In the genomic region with DNA sequence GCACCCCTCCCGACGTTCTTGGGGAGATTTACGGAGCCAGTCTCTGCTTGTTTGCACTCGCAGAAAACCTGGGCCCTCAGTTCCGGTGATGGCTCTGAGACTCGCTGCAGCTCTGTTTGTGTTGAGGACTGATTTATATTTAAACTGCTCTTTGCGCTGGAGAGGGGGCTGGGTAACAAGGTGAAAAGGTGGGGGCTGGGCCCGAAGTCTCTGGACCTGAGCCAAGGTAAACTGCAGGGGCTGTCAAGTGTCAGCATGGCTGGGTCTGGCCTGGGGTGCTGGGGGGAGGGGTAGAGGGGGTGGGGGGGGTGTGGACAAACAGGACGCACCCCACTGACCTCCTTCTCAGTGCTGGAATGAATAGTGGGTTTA, we compare ENCODE assay signal across 9 cellular contexts. TPM values are rescaled to one million over a fixed set of nuclear protein-coding genes. Genes with fewer than 3 reads are reported as not detected.
DNase-seq lines count a peak whose midpoint lies in the region; ATAC-seq and TF ChIP-seq lines count a peak whose summit lies in the region.
"Had no signal": no experiment of that assay in that cellular context is flagged by ENCODE, and none has a peak within 500 bp of the region (broad histone marks: within the 10 kb centered on the region; RNA-seq: fewer than 3 reads in every experiment).

No MANE protein-coding gene starts in this region.

- ATAC-seq in GM18861 (IDR thresholded peaks at IDR 0.05; ENCODE audit: unreplicated experiment), result no peak

- TF ChIP-seq POLR2A in adrenal gland (IDR thresholded peaks at IDR 0.05), result no peak

- WGBS in adrenal gland, 4 donors, result 6 to 11% (median 9%) methylated on average over 9 of the region's 9 CpGs

- no peaks in the 10 kb centered on the region for H3K9me3 ChIP-seq in adrenal gland (replicated peaks in 1 of 3)

- POLR2A ChIA-PET in BJ (lab: Charles Lee), result no interaction called here

- H3K27me3 Mint-ChIP-seq in nephron (ENCODE audit: low read depth), result peaks cover 65% of the 10 kb centered on the region

- no peak for DNase-seq in BJ (ENCODE audit: low read depth)
- peak; percentile 80 for DNase-seq in NCI-H1105 treated with DMSO at 0.1 percent for 48 hours (lab: John Stamatoyannopoulos, UW)
- DNase-seq in coronary artery (ENCODE audit: low spot score), result no peak
- DNase-seq in adrenal gland, result no peak
- no peak for DNase-seq in NCI-H82 treated with DMSO at 0.1 percent for 48 hours (lab: John Stamatoyannopoulos, UW; ENCODE audit: unreplicated experiment)
- no peak for DNase-seq in NCI-H524 treated with DMSO at 0.1 percent for 48 hours (lab: John Stamatoyannopoulos, UW)
- DNase-seq: activated CD4-positive, alpha-beta T cell treated with anti-CD3 and anti-CD28 coated beads, Interleukin-2, amount 50 U/mL, for 1 hour had no signal

- H3K27ac Mint-ChIP-seq in nephron, result peak overlapping the region; percentile 68 to 98 (median 91)

- H3K4me3 Mint-ChIP-seq in nephron, result peak overlapping the region; percentile 87 to 92 (median 91)

- no peaks in the 10 kb centered on the region for H3K4me1 ChIP-seq in adrenal gland (replicated peaks in 1 of 2)

- H3K9me3 Mint-ChIP-seq in nephron, result no peaks in the 10 kb centered on the region

- H3K4me3 ChIP-seq in BJ (ENCODE audit: low read depth, low read length) (peak overlapping the region; percentile 60), coronary artery (peak overlapping the region; percentile 72), adrenal gland (peak overlapping the region in 1 of 4 donors; percentile 75)

- H3K36me3 ChIP-seq in BJ (ENCODE audit: control insufficient read depth, insufficient read depth, low read length) (no peaks in the 10 kb centered on the region), adrenal gland (replicated peaks in 1 of 2) (no peaks in the 10 kb centered on the region)

- peaks cover 17% of the 10 kb centered on the region for H3K4me1 Mint-ChIP-seq in nephron

- H3K27ac ChIP-seq in coronary artery (no peak overlapping the region), adrenal gland (peak overlapping the region in 1 of 5 donors; percentile 75)

- TF ChIP-seq CTCF in BJ (IDR thresholded peaks at IDR 0.05; ENCODE audit: insufficient read depth, low read depth, low read length), result no peak
- TF ChIP-seq CTCF in coronary artery (IDR thresholded peaks at IDR 0.05), result no peak
- no peak for TF ChIP-seq CTCF in nephron (IDR thresholded peaks at IDR 0.05; ENCODE audit: unreplicated experiment in 3 of 3)
- TF ChIP-seq CTCF in adrenal gland (IDR thresholded peaks at IDR 0.05), result no peak

- CTCF ChIA-PET in BJ (lab: Yijun Ruan, JAX), result interaction anchor here (1.7 kb wide), 1 partner anchor 28 kb away, joined by 3 read pairs; no protein-coding TSS in a partner anchor

- no peaks in the 10 kb centered on the region for H3K36me3 Mint-ChIP-seq in nephron (ENCODE audit: low read depth)

- peaks cover 6% of the 10 kb centered on the region for H3K27me3 ChIP-seq in BJ (ENCODE audit: control insufficient read depth, insufficient read depth, low read length)
- H3K27me3 ChIP-seq in adrenal gland, result peaks cover 13% of the 10 kb centered on the region

- intact Hi-C loops in adrenal gland (cut with DNase I), result no loop called here

RNA-seq across cellular contexts. Expression of a gene that starts 0.6 kb away (rescaled TPM):
- polyA plus RNA-seq in BJ (2011; rRNA removed) (2.6 and 5.4 TPM in 2 replicates), adrenal gland (10 to 100 TPM; 21.0 to 67.8 (median 25.4) TPM)
- 2.9 and 4.2 TPM in 2 replicates for polyA minus RNA-seq in BJ (2011; rRNA and poly(A)+ RNA removed)
- 100 to 1,000 TPM in 2 of 8 donors, 10 to 100 TPM in 6; 13.4 to 141 (median 38.3) TPM for total RNA-seq in adrenal gland
